Comparison of ENCODE assay signal across 8 cellular contexts in the genomic region with DNA sequence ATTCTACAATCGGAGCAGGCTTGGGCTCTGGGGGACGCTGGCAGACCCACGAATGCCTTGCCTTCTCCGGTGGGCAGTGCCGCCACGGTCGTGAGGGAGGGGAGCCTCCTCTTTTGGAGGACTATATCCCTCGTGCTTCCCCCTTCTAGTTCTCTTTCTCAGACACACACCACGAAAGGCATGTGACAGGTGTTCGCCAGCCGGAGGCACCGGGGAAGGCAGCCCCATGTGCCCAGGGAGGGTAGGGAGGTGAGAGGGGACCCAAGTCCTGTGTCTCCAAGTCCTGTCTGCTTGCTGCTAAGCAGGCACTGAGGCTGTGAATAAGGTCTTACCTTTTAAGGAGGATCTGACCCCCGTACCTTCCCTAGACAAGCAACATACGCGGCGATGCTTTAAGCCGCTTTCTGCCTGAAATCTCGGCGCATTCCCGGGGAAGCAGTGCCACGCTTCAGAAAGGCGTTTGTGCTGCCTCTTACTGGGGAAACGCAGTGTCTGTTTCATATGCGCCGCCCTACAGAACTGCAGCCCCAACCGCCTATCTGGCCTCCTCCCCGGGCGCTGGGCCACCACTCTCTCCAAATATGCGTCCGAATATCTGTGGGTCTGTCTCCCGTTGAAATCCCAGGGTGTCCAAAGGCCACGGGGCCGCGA. TPM values are rescaled to one million over a fixed set of nuclear protein-coding genes. Genes with fewer than 3 reads are reported as not detected.
DNase-seq lines count a peak whose midpoint lies in the region; ATAC-seq and TF ChIP-seq lines count a peak whose summit lies in the region.

No MANE protein-coding gene starts in this region.

- ATAC-seq in activated T-cell treated with anti-CD3 and anti-CD28 coated beads, Interleukin-2, amount 50 U/mL, for 72 hours (replicated peaks in 1 of 2): peak; percentile 46 to 50
- ATAC-seq in HG03280 (IDR thresholded peaks at IDR 0.05; ENCODE audit: unreplicated experiment): no peak
- ATAC-seq in GM18517 (IDR thresholded peaks at IDR 0.05; ENCODE audit: unreplicated experiment): no peak

- peak overlapping the region; percentile 85 for H3K4me2 ChIP-seq in neuronal stem cell (ENCODE audit: insufficient read depth, low read length, poor library complexity, severe bottlenecking)

- no peak overlapping the region for H2AK5ac ChIP-seq in neuronal stem cell (ENCODE audit: low read depth, low read length)

- no peak overlapping the region for H2BK15ac ChIP-seq in neuronal stem cell (ENCODE audit: low read length)

- peaks cover 0 to 2% of the 10 kb centered on the region in 2 donors for H3K36me3 Mint-ChIP-seq in activated T-cell treated with anti-CD3 and anti-CD28 coated beads, Interleukin-2, amount 50 U/mL, for 72 hours (ENCODE audit: insufficient read depth in 2 of 2)
- no peaks in the 10 kb centered on the region for H3K36me3 Mint-ChIP-seq in glutamatergic neuron (ENCODE audit: unreplicated experiment)

- H2AFZ ChIP-seq in neuronal stem cell (ENCODE audit: low read length): peak overlapping the region; percentile 85

- WGBS in neuronal stem cell (ENCODE audit: extremely low coverage in 2 of 2, insufficient read length in 2 of 2, insufficient replicate concordance in 1 of 2), 2 donors: no CpG with 5 or more reads among the region's 34 CpGs

- no peak overlapping the region for H3K14ac ChIP-seq in neuronal stem cell (ENCODE audit: low read length)

- DNase-seq in BE2C: peak; percentile 70
- DNase-seq in HuH-7.5 (ENCODE audit: low spot score): peak; percentile 38
- DNase-seq in activated T-cell treated with anti-CD3 and anti-CD28 coated beads, Interleukin-2, amount 50 U/mL, for 72 hours: peak; percentile 8 to 18
- DNase-seq in glutamatergic neuron: peak; percentile 63
- no peak for DNase-seq in neuronal stem cell (ENCODE audit: low spot score)
- no peak for DNase-seq in cortex of kidney (lab: John Stamatoyannopoulos, UW)

- H3K27me3 Mint-ChIP-seq in activated T-cell treated with anti-CD3 and anti-CD28 coated beads, Interleukin-2, amount 50 U/mL, for 72 hours (ENCODE audit: low read depth): peaks cover 78% of the 10 kb centered on the region
- H3K27me3 Mint-ChIP-seq in glutamatergic neuron (ENCODE audit: unreplicated experiment): peaks cover 24% of the 10 kb centered on the region

- no peak overlapping the region for H4K91ac ChIP-seq in neuronal stem cell (ENCODE audit: low read depth, low read length, poor library complexity)

- no peak overlapping the region for H2BK5ac ChIP-seq in neuronal stem cell (ENCODE audit: low read length)

- no peaks in the 10 kb centered on the region for H3K9me3 Mint-ChIP-seq in activated T-cell treated with anti-CD3 and anti-CD28 coated beads, Interleukin-2, amount 50 U/mL, for 72 hours
- peaks cover 6% of the 10 kb centered on the region for H3K9me3 Mint-ChIP-seq in glutamatergic neuron (ENCODE audit: unreplicated experiment)

- H3K27ac ChIP-seq in neuronal stem cell (replicated peaks; ENCODE audit: low read length): no peak overlapping the region

- H3K4me1 ChIP-seq in BE2C (peaks cover 5% of the 10 kb centered on the region), neuronal stem cell (ENCODE audit: control insufficient read depth in 2 of 2, insufficient read depth in 1 of 2, low read depth in 1 of 2, low read length in 2 of 2) (peaks cover 8 to 24% of the 10 kb centered on the region in 2 donors)

- H3K79me1 ChIP-seq in neuronal stem cell (ENCODE audit: low read depth, low read length): no peaks in the 10 kb centered on the region

- TF ChIP-seq CTCF in BE2C (IDR thresholded peaks at IDR 0.05; ENCODE audit: low read depth, low read length) (peak; percentile 51), glutamatergic neuron (IDR thresholded peaks at IDR 0.05; ENCODE audit: partially characterized antibody, unreplicated experiment) (no peak)

- H3K9me3 ChIP-seq in BE2C: no peaks in the 10 kb centered on the region
- no peaks in the 10 kb centered on the region for H3K9me3 ChIP-seq in neuronal stem cell (replicated peaks in 1 of 2; ENCODE audit: control insufficient read depth in 2 of 2, insufficient read depth in 1 of 2, low read depth in 1 of 2, low read length in 2 of 2)

- peak overlapping the region; percentile 77 for H3K4me3 ChIP-seq in BE2C (ENCODE audit: low read depth, low read length)
- H3K4me3 ChIP-seq in neuronal stem cell (ENCODE audit: low read length in 2 of 2): peak overlapping the region in 1 of 2 donors; percentile 76

- H3K36me3 ChIP-seq in BE2C: peaks cover 4% of the 10 kb centered on the region
- H3K36me3 ChIP-seq in neuronal stem cell (replicated peaks in 1 of 2; ENCODE audit: control insufficient read depth in 2 of 2, insufficient read depth in 2 of 2, low read length in 2 of 2): no peaks in the 10 kb centered on the region

- no peak overlapping the region for H2BK12ac ChIP-seq in neuronal stem cell (ENCODE audit: low read length)

- no peak overlapping the region for H3K27ac Mint-ChIP-seq in activated T-cell treated with anti-CD3 and anti-CD28 coated beads, Interleukin-2, amount 50 U/mL, for 72 hours
- H3K27ac Mint-ChIP-seq in glutamatergic neuron (ENCODE audit: unreplicated experiment): peak overlapping the region; percentile 12

- H3K18ac ChIP-seq in neuronal stem cell (ENCODE audit: low read length): no peak overlapping the region

- no peak overlapping the region for H3K9ac ChIP-seq in neuronal stem cell (ENCODE audit: low read depth, low read length, poor library complexity)

- peaks cover 25% of the 10 kb centered on the region for H3K4me1 Mint-ChIP-seq in activated T-cell treated with anti-CD3 and anti-CD28 coated beads, Interleukin-2, amount 50 U/mL, for 72 hours (ENCODE audit: low read depth)
- H3K4me1 Mint-ChIP-seq in glutamatergic neuron (ENCODE audit: low read depth, unreplicated experiment): peaks cover 18% of the 10 kb centered on the region

- no peak overlapping the region for H4K8ac ChIP-seq in neuronal stem cell (ENCODE audit: low read depth, low read length)

- H2BK120ac ChIP-seq in neuronal stem cell (ENCODE audit: low read depth, low read length): no peak overlapping the region

- H3K4ac ChIP-seq in neuronal stem cell (ENCODE audit: low read length): no peak overlapping the region

- H3K27me3 ChIP-seq in BE2C: no peaks in the 10 kb centered on the region
- H3K27me3 ChIP-seq in neuronal stem cell (ENCODE audit: control insufficient read depth in 3 of 3, insufficient read depth in 3 of 3, low read depth in 1 of 3, low read length in 3 of 3): peaks cover 12 to 78% (median 61%) of the 10 kb centered on the region in 3 experiments

- H3K4me3 Mint-ChIP-seq in activated T-cell treated with anti-CD3 and anti-CD28 coated beads, Interleukin-2, amount 50 U/mL, for 72 hours: peak overlapping the region; percentile 67 to 75
- H3K4me3 Mint-ChIP-seq in glutamatergic neuron (ENCODE audit: unreplicated experiment): peak overlapping the region; percentile 71

- H3K23ac ChIP-seq in neuronal stem cell (ENCODE audit: low read depth, low read length, poor library complexity): no peak overlapping the region

RNA-seq across cellular contexts. Expression of a gene that starts 0.8 kb away (rescaled TPM):
- 8.8 TPM for polyA plus RNA-seq in BE2C (2012; ENCODE audit: insufficient read depth, insufficient read length, low read depth)
- total RNA-seq in activated T-cell treated with anti-CD3 and anti-CD28 coated beads, Interleukin-2, amount 50 U/mL, for 72 hours: 1 to 10 TPM in 1 of 2 donors, under 1 TPM in 1; 0.99 to 1.1 TPM
- total RNA-seq in glutamatergic neuron (ENCODE audit: unreplicated experiment): 16.2 TPM
- 0.11 TPM for polyA plus RNA-seq in neuronal stem cell (2013, experiment 1 of 2)
- 0.18 TPM for polyA plus RNA-seq in neuronal stem cell (2013, experiment 2 of 2)

Comparison
In these comparisons a context has a peak if more than half of its experiments do, and no peak if none do; other contexts are left out.
1. DNase-seq: peak in BE2C (single experiment), HuH-7.5 (single experiment), activated T-cell treated with anti-CD3 and anti-CD28 coated beads, Interleukin-2, amount 50 U/mL, for 72 hours (2 of 2) and glutamatergic neuron (single experiment); none in neuronal stem cell (single experiment) and cortex of kidney (single experiment).
2. ATAC-seq: peak in activated T-cell treated with anti-CD3 and anti-CD28 coated beads, Interleukin-2, amount 50 U/mL, for 72 hours (2 of 2); none in HG03280 (single experiment) and GM18517 (single experiment).